In the genomic region with DNA sequence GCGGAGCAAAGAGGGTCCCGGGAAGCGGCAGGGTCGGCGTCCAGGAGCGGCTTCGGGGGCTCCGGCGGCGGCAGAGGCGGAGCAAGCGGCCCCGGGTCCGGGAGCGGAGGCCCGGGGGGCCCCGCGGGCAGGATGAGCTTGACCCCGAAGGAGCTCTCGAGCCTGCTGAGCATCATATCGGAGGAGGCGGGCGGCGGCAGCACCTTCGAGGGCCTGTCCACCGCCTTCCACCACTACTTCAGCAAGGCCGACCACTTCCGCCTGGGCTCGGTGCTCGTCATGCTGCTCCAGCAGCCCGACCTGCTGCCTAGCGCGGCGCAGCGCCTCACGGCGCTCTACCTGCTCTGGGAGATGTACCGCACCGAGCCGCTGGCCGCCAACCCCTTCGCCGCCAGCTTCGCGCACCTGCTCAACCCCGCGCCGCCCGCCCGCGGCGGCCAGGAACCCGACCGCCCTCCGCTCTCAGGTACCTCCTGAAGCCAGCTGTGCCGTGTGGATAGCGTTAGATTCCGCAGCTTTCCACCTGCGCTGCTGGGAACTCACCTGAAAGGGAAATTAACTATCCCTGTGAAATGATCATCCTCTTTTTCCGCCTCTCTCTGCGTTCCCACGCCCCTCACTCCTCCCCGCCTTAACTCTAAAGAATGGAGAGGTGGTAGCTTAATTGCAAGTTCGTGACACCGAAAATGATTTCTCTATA, we compare ENCODE assay signal across 8 cellular contexts. TPM values are rescaled to one million over a fixed set of nuclear protein-coding genes. Genes with fewer than 3 reads are reported as not detected.
DNase-seq lines count a peak whose midpoint lies in the region; ATAC-seq, FAIRE-seq and TF ChIP-seq lines count a peak whose summit lies in the region.

No MANE protein-coding gene starts in this region.

- TF ChIP-seq RAD21 in K562 (CRISPR knock-in tag; conservative IDR thresholded peaks at IDR 0.05 in 1 of 2, IDR thresholded peaks at IDR 0.05 in 1 of 2): no peak

- ATAC-seq in GM21737 (IDR thresholded peaks at IDR 0.05; ENCODE audit: unreplicated experiment) (peak; percentile 44), K562 (peak; percentile 81)

- H3K27ac ChIP-seq in K562 (ENCODE audit: extremely low read depth, low read depth, low read length): peak overlapping the region; percentile 89

- DNase-seq in GDM1 (lab: John Stamatoyannopoulos, UW) (peak; percentile 45), Kasumi-1 (lab: John Stamatoyannopoulos, UW) (peak; percentile 25), T-helper 2 cell (peak; percentile 54 to 94 (median 72)), K562 (ENCODE audit: extremely low read depth in 1 of 4, low spot score in 3 of 4) (peak in 3 of 4 experiments; percentile 51 to 73 (median 67)), iPS-NIHi7 (ENCODE audit: extremely low spot score) (peak; percentile 50), SK-N-DZ (ENCODE audit: low spot score) (no peak)
- DNase-seq in stimulated activated CD4-positive, alpha-beta T cell treated with anti-CD3 and anti-CD28 coated beads, Interleukin-12 subunit alpha, Interleukin-12 subunit beta, amount 100 ng/mL, for 48 hours (ENCODE audit: low read depth in 2 of 3, low spot score in 1 of 3): peak; percentile 45 to 64 (median 51)

- H3K4me2 ChIP-seq in K562 (ENCODE audit: insufficient read depth, low read length): peak overlapping the region; percentile 98

- no peak for TF ChIP-seq CTCF in K562 (IDR thresholded peaks at IDR 0.05 in 2 of 3, conservative IDR thresholded peaks at IDR 0.05 in 1 of 3; ENCODE audit: insufficient read depth in 2 of 3, low read depth in 1 of 3, low read length in 3 of 3)

- 0 out of 2 replicates have a peak, but pooled peaks cover 7% of the 10 kb centered on the region for H4K20me1 ChIP-seq in K562 (replicated peaks; ENCODE audit: control insufficient read depth, insufficient read depth, low read length)

- no peak for TF ChIP-seq EP300 in K562 (IDR thresholded peaks at IDR 0.05; ENCODE audit: low read length)

- in situ Hi-C loops in K562 (cut with MboI): no loop called here

- H3K9me1 ChIP-seq in K562 (ENCODE audit: control insufficient read depth, insufficient read depth, low read length): no peaks in the 10 kb centered on the region

- peak overlapping the region; percentile 93 to 98 for H3K9ac ChIP-seq in K562 (ENCODE audit: insufficient read depth in 1 of 2, low read depth in 2 of 2, low read length in 2 of 2)

- FAIRE-seq in K562 (lab: Jason Lieb, UNC): no peak

- H3K4me3 ChIP-seq in K562: peak overlapping the region; percentile 97

- no peak for TF ChIP-seq POLR2A in K562 (conservative IDR thresholded peaks at IDR 0.05)

- BruUV-seq in K562 (replicated peaks; lab: Mats Ljungman, UMichigan): no TSS peak

- intact Hi-C loops in K562 (cut with micrococcal nuclease): loop anchor here (2.0 to 5.0 kb wide), 2 partner anchors 101 to 240 kb away; a partner anchor contains a TSS

- WGBS in K562 (ENCODE audit: insufficient coverage, low coverage, missing lambda C conversion rate): 0% methylated on average over 44 of the region's 65 CpGs

- POLR2A ChIA-PET in K562 (lab: Yijun Ruan, JAX): interaction anchor here (0.5 to 1.8 kb wide), 6 partner anchors 14 to 251 kb away, joined by 3 to 7 read pairs (median 3); a partner anchor contains a TSS

- H3K4me1 ChIP-seq in K562 (replicated peaks in 1 of 2; ENCODE audit: control insufficient read depth in 2 of 2, insufficient read depth in 2 of 2, low read length in 2 of 2): peaks cover 22 to 24% of the 10 kb centered on the region in 2 experiments

- peaks cover 1% of the 10 kb centered on the region; the same call in 1 of the 2 replicates for H3K9me3 ChIP-seq in K562 (replicated peaks; ENCODE audit: control insufficient read depth, insufficient read depth, low read depth, low read length)

- H3K27me3 ChIP-seq in K562 (ENCODE audit: control insufficient read depth in 2 of 2, insufficient read depth in 2 of 2, low read length in 2 of 2): no peaks in the 10 kb centered on the region

- H3K79me2 ChIP-seq in K562 (ENCODE audit: control insufficient read depth, insufficient read depth, low read length): peaks cover 40% of the 10 kb centered on the region

- CTCF ChIA-PET in K562 (lab: Yijun Ruan, JAX; ENCODE audit: low intra/inter-chr PET ratio): interaction anchor here (1.2 kb wide), 1 partner anchor 240 kb away, joined by 5 read pairs; no protein-coding TSS in a partner anchor

- peak overlapping the region; percentile 86 for H2AFZ ChIP-seq in K562 (ENCODE audit: low read depth, low read length)

- peaks cover 24% of the 10 kb centered on the region; the same call in 2 of the 3 replicates for H3K36me3 ChIP-seq in K562 (ENCODE audit: control insufficient read depth, insufficient read depth, low read length)

TF ChIP-seq in K562, 482 proteins besides CTCF, POLR2A, EP300 and RAD21 (continues in another document):
- TF ChIP-seq GABPB1 (CRISPR knock-in tag; IDR thresholded peaks at IDR 0.05) (peak; percentile 63), MEF2D (tag; conservative IDR thresholded peaks at IDR 0.05; ENCODE audit: low read depth) (no peak), POLR2G (IDR thresholded peaks at IDR 0.05; ENCODE audit: low read depth, low read length) (peak; percentile 25; the same call in 1 of the 2 replicates), SIN3B (IDR thresholded peaks at IDR 0.05; ENCODE audit: low read depth) (peak; percentile 68; the same call in 1 of the 2 replicates), RBFOX2 (IDR thresholded peaks at IDR 0.05; ENCODE audit: low read depth, low read length) (peak; percentile 74), SAP30 (IDR thresholded peaks at IDR 0.05; ENCODE audit: borderline replicate concordance, insufficient read depth, low read depth, low read length, poor library complexity, severe bottlenecking) (peak; percentile 65), NRF1 (conservative IDR thresholded peaks at IDR 0.05 in 1 of 2, IDR thresholded peaks at IDR 0.05 in 1 of 2) (peak; percentile 49 to 65; a peak in 2 of 4 replicates), RNF2 (IDR thresholded peaks at IDR 0.05) (0 out of 2 replicates have a peak, but pooled peaks have one; percentile 8), ELF2 (CRISPR knock-in tag; IDR thresholded peaks at IDR 0.05) (peak; percentile 55; the same call in 1 of the 2 replicates), HNRNPL (IDR thresholded peaks at IDR 0.05; ENCODE audit: low read depth, low read length) (no peak)

RNA-seq across cellular contexts. Expression of a gene that starts 0.5 kb away (rescaled TPM):
- total RNA-seq in K562 (2011; cell fraction: chromatin; rRNA removed; ENCODE audit: low replicate concordance): 56.3 and 58.9 TPM in 2 replicates
- total RNA-seq in K562 (2011; cell fraction: nucleolus; rRNA removed): 33.7 and 34.5 TPM in 2 replicates
- total RNA-seq in K562 (2011; cell fraction: nucleoplasm; rRNA removed): 34.8 and 41.8 TPM in 2 replicates
- total RNA-seq in K562 (2014; rRNA removed) (44.2 and 59.8 TPM in 2 replicates), K562 (2014; rRNA removed; fragmentation: Illumina TruSeq; extraction: Trizol) (64.2 and 70.6 TPM in 2 replicates), K562 (2015; rRNA removed; fragmentation: Illumina TruSeq; extraction: Trizol) (91.9 and 92.9 TPM in 2 replicates), K562 (2021) (61.5 and 66.2 TPM in 2 replicates)
- polyA plus RNA-seq in K562 (2011; rRNA removed) (89.1 and 105 TPM in 2 replicates), K562 (2014; fragmentation: Illumina TruSeq; extraction: Trizol) (114 and 163 TPM in 2 replicates), K562 (2014; fragmentation: Nextera tagmentation; extraction: Ambion mirVana) (10 to 100 TPM; 12.7 to 13.2 TPM), K562 (2014; rRNA removed) (54.2 and 62.2 TPM in 2 replicates)
- 53.5 and 79.9 TPM in 2 replicates for polyA plus RNA-seq in K562 (2011; cell fraction: cytosol; rRNA removed)
- 150 and 160 TPM in 2 replicates for polyA plus RNA-seq in K562 (2011; cell fraction: nucleus; rRNA removed)
- 41.6 and 49.2 TPM in 2 replicates for polyA plus RNA-seq in K562 (2012)
- 84.0 and 119 TPM in 2 replicates for polyA minus RNA-seq in K562 (2011; rRNA and poly(A)+ RNA removed)
- 43.2 and 58.7 TPM in 2 replicates for polyA minus RNA-seq in K562 (2011; cell fraction: cytosol; rRNA and poly(A)+ RNA removed)
- 18.7 and 22.2 TPM in 2 replicates for polyA minus RNA-seq in K562 (2011; cell fraction: nucleus; rRNA and poly(A)+ RNA removed)
- 48.7 and 52.4 TPM in 2 replicates for polyA plus RNA-seq in SK-N-DZ (2014; cell fraction: cytosol; rRNA removed)
- polyA plus RNA-seq in SK-N-DZ (2014; cell fraction: nucleus; rRNA removed): 85.5 and 88.8 TPM in 2 replicates

RNA-seq across cellular contexts. Expression of a gene that starts 55.3 kb away (rescaled TPM):
- total RNA-seq in K562 (2011; cell fraction: chromatin; rRNA removed; ENCODE audit: low replicate concordance): 82.0 and 197 TPM in 2 replicates
- total RNA-seq in K562 (2011; cell fraction: nucleolus; rRNA removed): 55.7 and 63.3 TPM in 2 replicates
- total RNA-seq in K562 (2011; cell fraction: nucleoplasm; rRNA removed): 101 and 175 TPM in 2 replicates
- total RNA-seq in K562 (2014; rRNA removed) (24.1 and 25.3 TPM in 2 replicates), K562 (2014; rRNA removed; fragmentation: Illumina TruSeq; extraction: Trizol) (31.5 and 36.1 TPM in 2 replicates), K562 (2015; rRNA removed; fragmentation: Illumina TruSeq; extraction: Trizol) (23.3 and 28.3 TPM in 2 replicates), K562 (2021) (21.8 and 22.8 TPM in 2 replicates)
- polyA plus RNA-seq in K562 (2011; rRNA removed) (27.2 and 28.4 TPM in 2 replicates), K562 (2014; fragmentation: Illumina TruSeq; extraction: Trizol) (17.7 and 21.3 TPM in 2 replicates), K562 (2014; fragmentation: Nextera tagmentation; extraction: Ambion mirVana) (1 to 10 TPM; 9.0 to 9.5 TPM), K562 (2014; rRNA removed) (21.0 and 23.3 TPM in 2 replicates)
- 8.5 and 12.5 TPM in 2 replicates for polyA plus RNA-seq in K562 (2011; cell fraction: cytosol; rRNA removed)
- polyA plus RNA-seq in K562 (2011; cell fraction: nucleus; rRNA removed): 34.9 and 38.9 TPM in 2 replicates
- polyA plus RNA-seq in K562 (2012): 12.4 and 17.9 TPM in 2 replicates
- 31.2 and 33.4 TPM in 2 replicates for polyA minus RNA-seq in K562 (2011; rRNA and poly(A)+ RNA removed)
- polyA minus RNA-seq in K562 (2011; cell fraction: cytosol; rRNA and poly(A)+ RNA removed): 11.4 and 13.9 TPM in 2 replicates
- polyA minus RNA-seq in K562 (2011; cell fraction: nucleus; rRNA and poly(A)+ RNA removed): 25.7 and 42.1 TPM in 2 replicates
- polyA plus RNA-seq in SK-N-DZ (2014; cell fraction: cytosol; rRNA removed): 23.7 and 30.9 TPM in 2 replicates
- 36.7 and 50.3 TPM in 2 replicates for polyA plus RNA-seq in SK-N-DZ (2014; cell fraction: nucleus; rRNA removed)
